Comparison of ENCODE assay signal across 1 cellular context in the genomic region with DNA sequence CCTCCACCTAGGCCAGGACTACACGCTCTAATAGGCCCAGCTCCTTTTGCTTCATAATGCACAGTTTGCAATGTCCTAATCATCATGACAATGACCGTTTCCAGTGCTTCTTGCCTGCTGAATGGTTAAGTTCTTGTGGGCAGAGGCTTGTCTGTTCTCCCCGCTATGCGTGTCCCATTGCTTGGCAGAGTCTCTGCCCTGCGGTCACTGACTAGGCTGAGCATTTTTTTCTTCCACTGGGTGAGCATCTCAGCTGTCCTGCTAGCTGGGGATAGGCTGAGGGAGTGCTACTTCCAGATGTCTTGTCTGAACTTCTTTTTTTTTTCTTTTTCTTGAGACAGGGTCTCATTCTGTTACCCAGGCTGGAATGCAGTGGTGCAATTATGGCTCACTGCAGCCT.
TF ChIP-seq lines count a peak whose summit lies in the region.

No MANE protein-coding gene starts in this region.

TF ChIP-seq in H1, 55 proteins besides CTCF, POLR2A, EP300 and RAD21:
- TF ChIP-seq JUND (IDR thresholded peaks at IDR 0.05; ENCODE audit: low read length) (no peak), FOSL1 (IDR thresholded peaks at IDR 0.05; ENCODE audit: insufficient read depth, low read depth, low read length) (no peak), SP4 (IDR thresholded peaks at IDR 0.05; ENCODE audit: low read length) (no peak), ZNF274 (IDR thresholded peaks at IDR 0.05; ENCODE audit: borderline replicate concordance, extremely low read depth, low read length) (no peak)
TF ChIP-seq in H1: peak in this region for 0.
